ENCODE assay signal across 9 cellular contexts in the genomic region with DNA sequence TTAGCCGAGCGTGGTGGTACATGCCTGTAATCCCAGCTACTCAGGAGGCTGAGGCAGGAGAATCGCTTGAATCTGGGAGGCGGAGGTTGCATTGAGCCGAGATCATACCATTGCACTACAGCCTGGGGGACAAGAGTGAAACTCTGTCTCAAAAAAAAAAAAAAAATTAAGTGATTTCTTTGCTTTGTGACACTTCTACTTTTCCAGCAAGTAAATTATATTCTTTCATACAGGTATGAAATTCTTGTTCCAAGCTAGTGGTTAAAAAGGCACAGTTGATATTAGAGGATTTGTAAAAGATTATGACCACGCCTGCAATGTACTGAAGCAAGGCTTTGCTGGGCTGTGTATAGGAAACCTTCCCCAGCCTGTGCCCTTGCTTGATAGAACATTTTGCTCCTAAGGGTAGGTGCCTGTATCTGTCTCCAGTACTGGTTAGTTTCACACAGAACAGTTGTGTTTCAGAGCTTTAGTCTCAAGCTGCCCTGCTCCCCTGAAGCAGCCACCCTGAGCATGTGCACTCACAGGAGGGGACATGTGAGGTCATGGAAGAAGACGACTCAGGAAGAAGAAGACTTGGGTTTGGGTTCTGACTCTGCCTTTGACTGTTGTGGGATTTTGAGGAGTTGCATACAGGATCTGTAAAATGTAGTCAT. TPM values are rescaled to one million over a fixed set of nuclear protein-coding genes. Genes with fewer than 3 reads are reported as not detected.
A peak's percentile ranks its signal among the peaks of the same experiment; 100 is the strongest.
DNase-seq lines count a peak whose midpoint lies in the region; ATAC-seq and TF ChIP-seq lines count a peak whose summit lies in the region.
"Had no signal": no experiment of that assay in that cellular context is flagged by ENCODE, and none has a peak within 500 bp of the region (broad histone marks: within the 10 kb centered on the region; RNA-seq: fewer than 3 reads in every experiment).

No MANE protein-coding gene starts in this region.

- peak; percentile 75 for DNase-seq in GM12865 (ENCODE audit: low read depth)
- peak; percentile 44 for DNase-seq in RWPE2 (ENCODE audit: low spot score)
- peak; percentile 34 for DNase-seq in activated naive CD8-positive, alpha-beta T cell treated with anti-CD3 and anti-CD28 coated beads, Interleukin-2, amount 10 ng/mL, durations not matched to agents 7 days and 5 days
- no peak for DNase-seq in prostate gland (ENCODE audit: low spot score)
- no peak for DNase-seq in inferior parietal cortex (ENCODE audit: extremely low spot score)
- DNase-seq in dermis blood vessel endothelial cell = no peak
- DNase-seq: NCI-H524 had no signal

- no peak for TF ChIP-seq POLR2A in prostate gland (IDR thresholded peaks at IDR 0.05)

- peak overlapping the region; percentile 78 for H3K4me3 Mint-ChIP-seq in activated naive CD8-positive, alpha-beta T cell treated with anti-CD3 and anti-CD28 coated beads, Interleukin-2, amount 10 ng/mL, durations not matched to agents 7 days and 5 days

- H3K4me1 ChIP-seq in RWPE2 (ENCODE audit: insufficient read depth, poor library complexity, severe bottlenecking) (peaks cover 86% of the 10 kb centered on the region), prostate gland (replicated peaks) (peaks cover 14% of the 10 kb centered on the region)

- H3K27ac Mint-ChIP-seq in activated naive CD8-positive, alpha-beta T cell treated with anti-CD3 and anti-CD28 coated beads, Interleukin-2, amount 10 ng/mL, durations not matched to agents 7 days and 5 days = peak overlapping the region; percentile 89

- no peaks in the 10 kb centered on the region for H3K27me3 Mint-ChIP-seq in activated naive CD8-positive, alpha-beta T cell treated with anti-CD3 and anti-CD28 coated beads, Interleukin-2, amount 10 ng/mL, durations not matched to agents 7 days and 5 days

- WGBS in prostate gland = 93% methylated on average over 7 of the region's 7 CpGs

- POLR2A ChIA-PET in activated naive CD8-positive, alpha-beta T cell treated with anti-CD3 and anti-CD28 coated beads, Interleukin-2, amount 10 ng/mL, durations not matched to agents 7 days and 5 days (lab: Charles Lee) = interaction anchor here (1.9 to 2.5 kb wide), 2 partner anchors 7 to 10 kb away, joined by 6 to 26 read pairs; partner anchors contain the start of gene PTPN1

- H3K27me3 ChIP-seq in RWPE2 (ENCODE audit: insufficient read depth, poor library complexity, severe bottlenecking) = no peaks in the 10 kb centered on the region
- no peaks in the 10 kb centered on the region for H3K27me3 ChIP-seq in prostate gland (replicated peaks; ENCODE audit: insufficient read depth)

- TF ChIP-seq CTCF in GM12865 (IDR thresholded peaks at IDR 0.05; ENCODE audit: insufficient read depth, low read depth, low read length, missing control alignments) (no peak), RWPE2 (IDR thresholded peaks at IDR 0.05; ENCODE audit: poor library complexity, severe bottlenecking) (no peak), prostate gland (IDR thresholded peaks at IDR 0.05) (no peak)

- H3K9me3 Mint-ChIP-seq in activated naive CD8-positive, alpha-beta T cell treated with anti-CD3 and anti-CD28 coated beads, Interleukin-2, amount 10 ng/mL, durations not matched to agents 7 days and 5 days = no peaks in the 10 kb centered on the region

- ATAC-seq in RWPE2 (ENCODE audit: low read depth) (no peak), HG03159 (IDR thresholded peaks at IDR 0.05; ENCODE audit: unreplicated experiment) (no peak), HG03025 (IDR thresholded peaks at IDR 0.05; ENCODE audit: low FRiP score, unreplicated experiment) (no peak)
- ATAC-seq in activated naive CD8-positive, alpha-beta T cell treated with anti-CD3 and anti-CD28 coated beads, Interleukin-2, amount 10 ng/mL, durations not matched to agents 7 days and 5 days (ENCODE audit: low read depth) = peak; percentile 53

- H3K36me3 Mint-ChIP-seq in activated naive CD8-positive, alpha-beta T cell treated with anti-CD3 and anti-CD28 coated beads, Interleukin-2, amount 10 ng/mL, durations not matched to agents 7 days and 5 days = peaks cover 29% of the 10 kb centered on the region

- H3K4me3 ChIP-seq in GM12865 (ENCODE audit: low read depth, low read length) (no peak overlapping the region; the same call in 1 of the 2 replicates), RWPE2 (ENCODE audit: severe bottlenecking) (no peak overlapping the region), prostate gland (no peak overlapping the region)

- H3K9me3 ChIP-seq in RWPE2 (ENCODE audit: severe bottlenecking) = no peaks in the 10 kb centered on the region
- H3K9me3 ChIP-seq in prostate gland = no peaks in the 10 kb centered on the region

- peaks cover 70% of the 10 kb centered on the region for H3K4me1 Mint-ChIP-seq in activated naive CD8-positive, alpha-beta T cell treated with anti-CD3 and anti-CD28 coated beads, Interleukin-2, amount 10 ng/mL, durations not matched to agents 7 days and 5 days

- H3K36me3 ChIP-seq in RWPE2 (ENCODE audit: low read depth) = peaks cover 73% of the 10 kb centered on the region
- H3K36me3 ChIP-seq in prostate gland = no peaks in the 10 kb centered on the region

- H3K27ac ChIP-seq in RWPE2 (ENCODE audit: poor library complexity, severe bottlenecking) = peak overlapping the region; percentile 88
- peak overlapping the region; percentile 20 to 58 for H3K27ac ChIP-seq in prostate gland

- intact Hi-C loops in prostate gland (cut with DNase I) = no loop called here

RNA-seq across cellular contexts. Expression of gene PTPN1, which starts 10.2 kb away (rescaled TPM):
- total RNA-seq in activated naive CD8-positive, alpha-beta T cell treated with anti-CD3 and anti-CD28 coated beads, Interleukin-2, amount 10 ng/mL, durations not matched to agents 7 days and 5 days = 10 to 100 TPM; 65.9 to 67.3 TPM
- total RNA-seq in prostate gland = 10 to 100 TPM; 28.5 to 46.6 TPM
- total RNA-seq in dermis blood vessel endothelial cell = 28.8 and 42.1 TPM in 2 replicates

Comparison
In these comparisons a context has a peak if more than half of its experiments do, and no peak if none do; other contexts are left out.
1. DNase-seq: peak in GM12865 (single experiment), RWPE2 (single experiment) and activated naive CD8-positive, alpha-beta T cell treated with anti-CD3 and anti-CD28 coated beads, Interleukin-2, amount 10 ng/mL, durations not matched to agents 7 days and 5 days (single experiment); none in prostate gland (single experiment), inferior parietal cortex (single experiment) and dermis blood vessel endothelial cell (single experiment).